Comparison of ENCODE assay signal across 15 cellular contexts in the genomic region with DNA sequence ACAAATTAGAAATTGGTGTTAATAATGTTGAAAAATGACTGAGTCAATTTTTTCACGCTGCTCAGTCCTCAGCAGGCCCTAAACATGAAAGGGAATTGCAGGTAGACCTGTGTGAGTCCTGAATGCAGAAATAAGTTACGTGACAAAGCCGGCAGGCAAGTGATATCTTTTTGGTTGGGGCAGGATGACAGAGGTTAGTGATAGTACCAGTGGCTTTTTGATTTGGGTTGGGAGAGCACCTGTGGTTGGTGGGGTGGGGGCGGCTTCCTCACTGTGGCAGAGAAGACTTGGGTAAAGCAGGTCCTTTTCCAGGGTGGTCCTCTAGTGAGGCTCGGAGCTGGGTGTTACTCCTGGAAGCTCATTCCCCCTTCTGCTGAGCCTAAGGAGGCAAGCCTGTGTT.
"Had no signal": no experiment of that assay in that cellular context is flagged by ENCODE, and none has a peak within 500 bp of the region (broad histone marks: within the 10 kb centered on the region; RNA-seq: fewer than 3 reads in every experiment).

No MANE protein-coding gene starts in this region.

- H3K4me1 ChIP-seq: suprapubic skin, tibial artery, upper lobe of left lung, uterus had no signal

- DNase-seq: cortex of kidney; effector CD8-positive, alpha-beta T cell; islet precursor cell; naive thymus-derived CD8-positive, alpha-beta T cell; stimulated activated CD4-positive, alpha-beta T cell treated with anti-CD3 and anti-CD28 coated beads, Interleukin-2, amount 100 ng/mL, for 24 hours; stimulated activated CD4-positive, alpha-beta T cell treated with anti-CD3 and anti-CD28 coated beads, Interleukin-4, amount 100 ng/mL, for 4 hours; stimulated activated naive CD4-positive, alpha-beta T cell; tibial artery; upper lobe of left lung; uterus had no signal

- H3K4me3 ChIP-seq: dorsolateral prefrontal cortex, heart left ventricle, skin epidermis, suprapubic skin, tibial artery, upper lobe of left lung, uterus had no signal

- ATAC-seq: left lobe of liver; naive thymus-derived CD8-positive, alpha-beta T cell had no signal

- H3K4me3 Mint-ChIP-seq: naive thymus-derived CD8-positive, alpha-beta T cell had no signal

- H3K4me1 Mint-ChIP-seq: naive thymus-derived CD8-positive, alpha-beta T cell had no signal

- H3K27me3 ChIP-seq: dorsolateral prefrontal cortex, heart left ventricle, suprapubic skin, tibial artery, upper lobe of left lung, uterus had no signal

- H3K27ac ChIP-seq: dorsolateral prefrontal cortex, skin epidermis, suprapubic skin, tibial artery, upper lobe of left lung, uterus had no signal

- H3K36me3 ChIP-seq: heart left ventricle, suprapubic skin, tibial artery, upper lobe of left lung, uterus had no signal

- H3K27ac Mint-ChIP-seq: naive thymus-derived CD8-positive, alpha-beta T cell had no signal
